Comparison of ENCODE assay signal across 11 cellular contexts in the genomic region with DNA sequence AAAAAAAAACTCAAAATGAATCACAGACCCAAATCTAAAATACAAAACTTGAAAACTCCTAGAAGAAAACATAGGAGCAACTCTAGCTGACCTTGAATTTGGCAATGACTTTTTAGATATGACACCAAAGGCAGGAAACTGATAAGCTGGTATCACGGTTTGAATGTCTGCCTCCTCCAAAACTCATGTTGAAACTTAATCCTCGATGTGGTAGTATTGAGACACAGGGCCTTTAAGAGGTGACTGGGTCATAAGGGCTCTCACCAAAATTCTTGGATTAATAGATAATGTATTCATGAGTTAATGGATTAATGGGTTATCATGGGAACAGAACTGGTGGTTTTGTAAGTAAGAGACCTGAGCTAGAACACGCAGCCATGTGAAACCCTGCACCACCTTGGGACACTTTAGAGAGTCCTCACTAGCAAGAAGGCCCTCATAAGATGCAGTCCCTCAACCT. TPM values are rescaled to one million over a fixed set of nuclear protein-coding genes. Genes with fewer than 3 reads are reported as not detected.
A peak's percentile ranks its signal among the peaks of the same experiment; 100 is the strongest.
DNase-seq lines count a peak whose midpoint lies in the region; ATAC-seq, FAIRE-seq and TF ChIP-seq lines count a peak whose summit lies in the region.
"Had no signal": no experiment of that assay in that cellular context is flagged by ENCODE, and none has a peak within 500 bp of the region (broad histone marks: within the 10 kb centered on the region; RNA-seq: fewer than 3 reads in every experiment).

No MANE protein-coding gene starts in this region.

- H3K4me2 ChIP-seq in OCI-LY7 (ENCODE audit: low read length), result no peak overlapping the region

- no peak for TF ChIP-seq CTCF in adrenal gland (IDR thresholded peaks at IDR 0.05)
- TF ChIP-seq CTCF in OCI-LY7 (conservative IDR thresholded peaks at IDR 0.05; ENCODE audit: low read length), result no peak

- BruUV-seq in OCI-LY7 (replicated peaks; lab: Mats Ljungman, UMichigan), result no TSS peak

- H4K20me1 ChIP-seq in OCI-LY7 (ENCODE audit: insufficient read depth, low read length), result no peaks in the 10 kb centered on the region

- peaks cover 0 to 7% (median 3%) of the 10 kb centered on the region in 3 donors for H3K36me3 Mint-ChIP-seq in naive thymus-derived CD8-positive, alpha-beta T cell

- H3K4me1 ChIP-seq in adrenal gland (replicated peaks in 1 of 2) (peaks cover 5 to 11% of the 10 kb centered on the region in 2 donors), OCI-LY7 (ENCODE audit: insufficient read depth, low read length, poor library complexity, severe bottlenecking) (peaks cover 6% of the 10 kb centered on the region)

- DNase-seq in GM19239 (ENCODE audit: insufficient read length, low spot score) (no peak), OCI-M1 (lab: John Stamatoyannopoulos, UW) (peak; percentile 87), adrenal gland (no peak), activated gamma-delta T cell (lab: John Stamatoyannopoulos, UW) (no peak), OCI-LY7 (ENCODE audit: low spot score) (no peak)
- no peak for DNase-seq in naive thymus-derived CD8-positive, alpha-beta T cell
- DNase-seq: IMR-90, NCI-H510A, SW 1271 had no signal

- H3K27ac Mint-ChIP-seq in naive thymus-derived CD8-positive, alpha-beta T cell, result peak overlapping the region in 7 of 10 donors; percentile 45 to 79 (median 72)
- H3K27ac Mint-ChIP-seq: dendritic cell treated with granulocyte-macrophage colony-stimulating factor and Interleukin-4, amounts not matched to agents 40 ng/mL and 50 ng/mL, for 4 days had no signal

- H3K4me3 ChIP-seq in adrenal gland (no peak overlapping the region), OCI-LY7 (ENCODE audit: low read depth, low read length, poor library complexity, severe bottlenecking) (no peak overlapping the region)

- CTCF ChIA-PET in OCI-LY7 (lab: Charles Lee; ENCODE audit: unreplicated experiment), result no interaction called here

- H3K9me2 ChIP-seq in OCI-LY7 (ENCODE audit: insufficient read depth, low read length), result no peaks in the 10 kb centered on the region

- no peaks in the 10 kb centered on the region for H3K36me3 ChIP-seq in adrenal gland (replicated peaks in 1 of 2)
- H3K36me3 ChIP-seq in OCI-LY7 (ENCODE audit: insufficient read depth, low read length), result no peaks in the 10 kb centered on the region; the same call in 1 of the 2 replicates

- H3K9me3 ChIP-seq in adrenal gland (replicated peaks in 1 of 3) (no peaks in the 10 kb centered on the region), OCI-LY7 (ENCODE audit: low read length) (peaks cover 16% of the 10 kb centered on the region; the same call in 1 of the 2 replicates)

- intact Hi-C loops in adrenal gland (cut with DNase I), result no loop called here
- intact Hi-C loops in OCI-LY7 (cut with micrococcal nuclease; ENCODE audit: unreplicated experiment), result no loop called here

- 48 to 60% (median 53%) methylated on average over 3 of the region's 3 CpGs for WGBS in adrenal gland, 4 donors

- H3K27me3 Mint-ChIP-seq in naive thymus-derived CD8-positive, alpha-beta T cell, result no peaks in the 10 kb centered on the region
- H3K27me3 Mint-ChIP-seq: dendritic cell treated with granulocyte-macrophage colony-stimulating factor and Interleukin-4, amounts not matched to agents 40 ng/mL and 50 ng/mL, for 4 days had no signal

- peaks cover 0 to 3% (median 0%) of the 10 kb centered on the region in 9 donors for H3K9me3 Mint-ChIP-seq in naive thymus-derived CD8-positive, alpha-beta T cell
- H3K9me3 Mint-ChIP-seq: dendritic cell treated with granulocyte-macrophage colony-stimulating factor and Interleukin-4, amounts not matched to agents 40 ng/mL and 50 ng/mL, for 4 days had no signal

- FAIRE-seq in GM19239 (lab: Jason Lieb, UNC), result peak; percentile 91

- H3K79me2 ChIP-seq in OCI-LY7 (ENCODE audit: insufficient read depth, low read depth, low read length), result peaks cover 89% of the 10 kb centered on the region

- H3K27ac ChIP-seq in adrenal gland (no peak overlapping the region), OCI-LY7 (ENCODE audit: low read depth, low read length, poor library complexity, severe bottlenecking) (no peak overlapping the region)

- POLR2A ChIA-PET in naive thymus-derived CD8-positive, alpha-beta T cell (lab: Charles Lee), result interaction anchor here (0.6 to 0.7 kb wide), 2 partner anchors 39 to 50 kb away, joined by 3 to 4 read pairs; no protein-coding TSS in a partner anchor
- POLR2A ChIA-PET in OCI-LY7 (lab: Charles Lee), result interaction anchor here (0.7 kb wide), 1 partner anchor 9 kb away, joined by 3 read pairs; no protein-coding TSS in a partner anchor

- H3K27me3 ChIP-seq in adrenal gland, result no peaks in the 10 kb centered on the region

- peak overlapping the region in 8 of 10 donors; percentile 18 to 58 (median 36) for H3K4me3 Mint-ChIP-seq in naive thymus-derived CD8-positive, alpha-beta T cell
- H3K4me3 Mint-ChIP-seq: dendritic cell treated with granulocyte-macrophage colony-stimulating factor and Interleukin-4, amounts not matched to agents 40 ng/mL and 50 ng/mL, for 4 days had no signal

- no peak overlapping the region for H2AFZ ChIP-seq in OCI-LY7 (ENCODE audit: low read length)

- H3K4me1 Mint-ChIP-seq in naive thymus-derived CD8-positive, alpha-beta T cell, result peaks cover 25 to 84% (median 75%) of the 10 kb centered on the region in 4 donors

- no peak for TF ChIP-seq POLR2A in adrenal gland (IDR thresholded peaks at IDR 0.05)

- peak; percentile 57 for ATAC-seq in HG02798 (IDR thresholded peaks at IDR 0.05; ENCODE audit: poor library complexity, unreplicated experiment)
- ATAC-seq in naive thymus-derived CD8-positive, alpha-beta T cell, result no peak

RNA-seq across cellular contexts. Expression of gene FRYL, which starts 40.5 kb away (rescaled TPM):
- total RNA-seq in naive thymus-derived CD8-positive, alpha-beta T cell, result 100 to 1,000 TPM; 111 to 119 TPM
- 10 to 100 TPM; 31.4 to 36.4 (median 31.6) TPM for polyA plus RNA-seq in naive thymus-derived CD8-positive, alpha-beta T cell
- total RNA-seq in adrenal gland, result 10 to 100 TPM; 26.0 to 64.4 (median 43.9) TPM
- 10 to 100 TPM; 16.5 to 22.4 (median 20.1) TPM for polyA plus RNA-seq in adrenal gland
- 85.4 and 91.9 TPM in 2 replicates for total RNA-seq in OCI-LY7 (2014; rRNA removed; shearing (Covaris generic))
- total RNA-seq in OCI-LY7 (2022), result 88.1 and 88.5 TPM in 2 replicates
